15 cellular contexts compared by ENCODE assay signal in genomic region chr3:24951186-24951585, GRCh38.
DNase-seq lines count a peak whose midpoint lies in the region; FAIRE-seq and TF ChIP-seq lines count a peak whose summit lies in the region.
"Had no signal": no experiment of that assay in that cellular context is flagged by ENCODE, and none has a peak within 500 bp of the region (broad histone marks: within the 10 kb centered on the region; RNA-seq: fewer than 3 reads in every experiment).

No MANE protein-coding gene starts in this region.

- DNase-seq in Ammon's horn (ENCODE audit: low spot score) (peak; percentile 51), bronchial epithelial cell (ENCODE audit: low read depth) (peak; percentile 17), head of caudate nucleus (peak in 24 of 42 donors; percentile 9 to 67 (median 36)), neural crest cell (ENCODE audit: low read depth, low spot score) (no peak), Calu3 (no peak), HT-29 (ENCODE audit: low spot score) (no peak), NCI-H524 (lab: John Stamatoyannopoulos, UW) (no peak)
- no peak for DNase-seq in activated effector memory CD4-positive, alpha-beta T cell treated with Interleukin-2 at 50 U/mL for 16 hours
- DNase-seq: DMS153, DND-41, GF-D8, H7, IMR-90 had no signal

- TF ChIP-seq CTCF in bronchial epithelial cell (IDR thresholded peaks at IDR 0.05; ENCODE audit: insufficient read depth, low read length, severe bottlenecking) = no peak
- TF ChIP-seq CTCF in neural crest cell (conservative IDR thresholded peaks at IDR 0.05) = no peak
- no peak for TF ChIP-seq CTCF in Calu3 (IDR thresholded peaks at IDR 0.05; ENCODE audit: unreplicated experiment)

- H3K36me3 Mint-ChIP-seq in neural crest cell (ENCODE audit: low read depth) (peaks cover 3% of the 10 kb centered on the region), Calu3 (ENCODE audit: insufficient read depth, unreplicated experiment) (no peaks in the 10 kb centered on the region)

- H3K27me3 ChIP-seq in bronchial epithelial cell (ENCODE audit: control insufficient read depth, insufficient read depth, low read length) = no peaks in the 10 kb centered on the region
- H3K27me3 ChIP-seq: BLaER1 had no signal

- H3K4me1 Mint-ChIP-seq in neural crest cell = peaks cover 21% of the 10 kb centered on the region
- H3K4me1 Mint-ChIP-seq in Calu3 (ENCODE audit: low read depth, unreplicated experiment) = peaks cover 9% of the 10 kb centered on the region

- no TSS peak for BruUV-seq in Calu3 (replicated peaks; lab: Mats Ljungman, UMichigan)

- H3K27ac Mint-ChIP-seq in neural crest cell (ENCODE audit: unreplicated experiment) (peak overlapping the region; percentile 22), Calu3 (ENCODE audit: unreplicated experiment) (no peak overlapping the region)

- CTCF ChIA-PET in Calu3 (lab: Charles Lee) = no interaction called here

- FAIRE-seq in bronchial epithelial cell (lab: Jason Lieb, UNC) = no peak
- FAIRE-seq: D721Med had no signal

- no peak overlapping the region for H3K4me3 ChIP-seq in bronchial epithelial cell (ENCODE audit: low read depth, low read length)
- H3K4me3 ChIP-seq: BLaER1 had no signal

- H3K4me3 Mint-ChIP-seq in neural crest cell (no peak overlapping the region), Calu3 (ENCODE audit: low read depth, unreplicated experiment) (no peak overlapping the region)

- no peaks in the 10 kb centered on the region for H3K36me3 ChIP-seq in bronchial epithelial cell (ENCODE audit: control insufficient read depth, insufficient read depth, low read length)
- H3K36me3 ChIP-seq: BLaER1 had no signal

- intact Hi-C loops in head of caudate nucleus (cut with DNase I) (no loop called here), Calu3 (cut with micrococcal nuclease; ENCODE audit: unreplicated experiment) (no loop called here)

- H3K27me3 Mint-ChIP-seq in neural crest cell (ENCODE audit: low read depth) (no peaks in the 10 kb centered on the region), Calu3 (ENCODE audit: unreplicated experiment) (peaks cover 8% of the 10 kb centered on the region)

- H3K9me3 Mint-ChIP-seq in neural crest cell = peaks cover 7% of the 10 kb centered on the region
- no peaks in the 10 kb centered on the region for H3K9me3 Mint-ChIP-seq in Calu3 (ENCODE audit: low read depth, unreplicated experiment)

Comparison
In these comparisons a context has a peak if more than half of its experiments do, and no peak if none do; other contexts are left out.
1. DNase-seq: peak in Ammon's horn (single experiment), bronchial epithelial cell (single experiment) and head of caudate nucleus (24 of 42); none in neural crest cell (single experiment), Calu3 (single experiment), HT-29 (single experiment), activated effector memory CD4-positive, alpha-beta T cell treated with Interleukin-2 at 50 U/mL for 16 hours (single experiment) and NCI-H524 (0 of 2).